Comparison of ENCODE assay signal across 1 cellular context in the genomic region with DNA sequence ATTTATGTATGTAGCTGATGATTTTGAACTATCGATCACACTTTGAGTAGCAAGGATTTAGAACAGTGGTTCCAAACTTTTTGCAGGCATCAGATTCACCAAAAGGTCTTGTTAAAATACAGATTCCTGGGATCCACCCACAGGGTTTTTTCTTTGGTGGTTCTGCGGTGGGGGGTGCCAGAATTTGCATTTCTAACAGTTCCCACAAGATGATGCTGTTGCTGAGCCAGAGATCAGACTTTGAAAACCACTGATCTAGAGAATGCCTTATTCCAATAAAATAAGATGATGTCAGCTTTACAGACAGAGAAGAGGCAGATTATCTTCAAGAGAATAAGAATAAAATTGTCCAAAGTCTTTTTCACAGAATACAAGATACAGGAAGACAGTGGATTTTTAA.
TF ChIP-seq lines count a peak whose summit lies in the region.

No MANE protein-coding gene starts in this region.

TF ChIP-seq in H1, 55 proteins besides CTCF, POLR2A, EP300 and RAD21:
- TF ChIP-seq, protein P1, sequence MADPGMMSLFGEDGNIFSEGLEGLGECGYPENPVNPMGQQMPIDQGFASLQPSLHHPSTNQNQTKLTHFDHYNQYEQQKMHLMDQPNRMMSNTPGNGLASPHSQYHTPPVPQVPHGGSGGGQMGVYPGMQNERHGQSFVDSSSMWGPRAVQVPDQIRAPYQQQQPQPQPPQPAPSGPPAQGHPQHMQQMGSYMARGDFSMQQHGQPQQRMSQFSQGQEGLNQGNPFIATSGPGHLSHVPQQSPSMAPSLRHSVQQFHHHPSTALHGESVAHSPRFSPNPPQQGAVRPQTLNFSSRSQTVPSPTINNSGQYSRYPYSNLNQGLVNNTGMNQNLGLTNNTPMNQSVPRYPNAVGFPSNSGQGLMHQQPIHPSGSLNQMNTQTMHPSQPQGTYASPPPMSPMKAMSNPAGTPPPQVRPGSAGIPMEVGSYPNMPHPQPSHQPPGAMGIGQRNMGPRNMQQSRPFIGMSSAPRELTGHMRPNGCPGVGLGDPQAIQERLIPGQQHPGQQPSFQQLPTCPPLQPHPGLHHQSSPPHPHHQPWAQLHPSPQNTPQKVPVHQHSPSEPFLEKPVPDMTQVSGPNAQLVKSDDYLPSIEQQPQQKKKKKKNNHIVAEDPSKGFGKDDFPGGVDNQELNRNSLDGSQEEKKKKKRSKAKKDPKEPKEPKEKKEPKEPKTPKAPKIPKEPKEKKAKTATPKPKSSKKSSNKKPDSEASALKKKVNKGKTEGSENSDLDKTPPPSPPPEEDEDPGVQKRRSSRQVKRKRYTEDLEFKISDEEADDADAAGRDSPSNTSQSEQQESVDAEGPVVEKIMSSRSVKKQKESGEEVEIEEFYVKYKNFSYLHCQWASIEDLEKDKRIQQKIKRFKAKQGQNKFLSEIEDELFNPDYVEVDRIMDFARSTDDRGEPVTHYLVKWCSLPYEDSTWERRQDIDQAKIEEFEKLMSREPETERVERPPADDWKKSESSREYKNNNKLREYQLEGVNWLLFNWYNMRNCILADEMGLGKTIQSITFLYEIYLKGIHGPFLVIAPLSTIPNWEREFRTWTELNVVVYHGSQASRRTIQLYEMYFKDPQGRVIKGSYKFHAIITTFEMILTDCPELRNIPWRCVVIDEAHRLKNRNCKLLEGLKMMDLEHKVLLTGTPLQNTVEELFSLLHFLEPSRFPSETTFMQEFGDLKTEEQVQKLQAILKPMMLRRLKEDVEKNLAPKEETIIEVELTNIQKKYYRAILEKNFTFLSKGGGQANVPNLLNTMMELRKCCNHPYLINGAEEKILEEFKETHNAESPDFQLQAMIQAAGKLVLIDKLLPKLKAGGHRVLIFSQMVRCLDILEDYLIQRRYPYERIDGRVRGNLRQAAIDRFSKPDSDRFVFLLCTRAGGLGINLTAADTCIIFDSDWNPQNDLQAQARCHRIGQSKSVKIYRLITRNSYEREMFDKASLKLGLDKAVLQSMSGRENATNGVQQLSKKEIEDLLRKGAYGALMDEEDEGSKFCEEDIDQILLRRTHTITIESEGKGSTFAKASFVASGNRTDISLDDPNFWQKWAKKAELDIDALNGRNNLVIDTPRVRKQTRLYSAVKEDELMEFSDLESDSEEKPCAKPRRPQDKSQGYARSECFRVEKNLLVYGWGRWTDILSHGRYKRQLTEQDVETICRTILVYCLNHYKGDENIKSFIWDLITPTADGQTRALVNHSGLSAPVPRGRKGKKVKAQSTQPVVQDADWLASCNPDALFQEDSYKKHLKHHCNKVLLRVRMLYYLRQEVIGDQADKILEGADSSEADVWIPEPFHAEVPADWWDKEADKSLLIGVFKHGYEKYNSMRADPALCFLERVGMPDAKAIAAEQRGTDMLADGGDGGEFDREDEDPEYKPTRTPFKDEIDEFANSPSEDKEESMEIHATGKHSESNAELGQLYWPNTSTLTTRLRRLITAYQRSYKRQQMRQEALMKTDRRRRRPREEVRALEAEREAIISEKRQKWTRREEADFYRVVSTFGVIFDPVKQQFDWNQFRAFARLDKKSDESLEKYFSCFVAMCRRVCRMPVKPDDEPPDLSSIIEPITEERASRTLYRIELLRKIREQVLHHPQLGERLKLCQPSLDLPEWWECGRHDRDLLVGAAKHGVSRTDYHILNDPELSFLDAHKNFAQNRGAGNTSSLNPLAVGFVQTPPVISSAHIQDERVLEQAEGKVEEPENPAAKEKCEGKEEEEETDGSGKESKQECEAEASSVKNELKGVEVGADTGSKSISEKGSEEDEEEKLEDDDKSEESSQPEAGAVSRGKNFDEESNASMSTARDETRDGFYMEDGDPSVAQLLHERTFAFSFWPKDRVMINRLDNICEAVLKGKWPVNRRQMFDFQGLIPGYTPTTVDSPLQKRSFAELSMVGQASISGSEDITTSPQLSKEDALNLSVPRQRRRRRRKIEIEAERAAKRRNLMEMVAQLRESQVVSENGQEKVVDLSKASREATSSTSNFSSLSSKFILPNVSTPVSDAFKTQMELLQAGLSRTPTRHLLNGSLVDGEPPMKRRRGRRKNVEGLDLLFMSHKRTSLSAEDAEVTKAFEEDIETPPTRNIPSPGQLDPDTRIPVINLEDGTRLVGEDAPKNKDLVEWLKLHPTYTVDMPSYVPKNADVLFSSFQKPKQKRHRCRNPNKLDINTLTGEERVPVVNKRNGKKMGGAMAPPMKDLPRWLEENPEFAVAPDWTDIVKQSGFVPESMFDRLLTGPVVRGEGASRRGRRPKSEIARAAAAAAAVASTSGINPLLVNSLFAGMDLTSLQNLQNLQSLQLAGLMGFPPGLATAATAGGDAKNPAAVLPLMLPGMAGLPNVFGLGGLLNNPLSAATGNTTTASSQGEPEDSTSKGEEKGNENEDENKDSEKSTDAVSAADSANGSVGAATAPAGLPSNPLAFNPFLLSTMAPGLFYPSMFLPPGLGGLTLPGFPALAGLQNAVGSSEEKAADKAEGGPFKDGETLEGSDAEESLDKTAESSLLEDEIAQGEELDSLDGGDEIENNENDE (IDR thresholded peaks at IDR 0.05; ENCODE audit: insufficient replicate concordance, low read length): no peak
- no peak for TF ChIP-seq CBX5 (IDR thresholded peaks at IDR 0.05; ENCODE audit: low read depth, low read length)
- TF ChIP-seq CTBP2 (IDR thresholded peaks at IDR 0.05; ENCODE audit: borderline replicate concordance, insufficient read depth, insufficient read length, low read length): no peak
- TF ChIP-seq, protein P2, sequence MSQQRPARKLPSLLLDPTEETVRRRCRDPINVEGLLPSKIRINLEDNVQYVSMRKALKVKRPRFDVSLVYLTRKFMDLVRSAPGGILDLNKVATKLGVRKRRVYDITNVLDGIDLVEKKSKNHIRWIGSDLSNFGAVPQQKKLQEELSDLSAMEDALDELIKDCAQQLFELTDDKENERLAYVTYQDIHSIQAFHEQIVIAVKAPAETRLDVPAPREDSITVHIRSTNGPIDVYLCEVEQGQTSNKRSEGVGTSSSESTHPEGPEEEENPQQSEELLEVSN (IDR thresholded peaks at IDR 0.05): no peak
